Comparison of ENCODE assay signal across 34 cellular contexts in the genomic region with DNA sequence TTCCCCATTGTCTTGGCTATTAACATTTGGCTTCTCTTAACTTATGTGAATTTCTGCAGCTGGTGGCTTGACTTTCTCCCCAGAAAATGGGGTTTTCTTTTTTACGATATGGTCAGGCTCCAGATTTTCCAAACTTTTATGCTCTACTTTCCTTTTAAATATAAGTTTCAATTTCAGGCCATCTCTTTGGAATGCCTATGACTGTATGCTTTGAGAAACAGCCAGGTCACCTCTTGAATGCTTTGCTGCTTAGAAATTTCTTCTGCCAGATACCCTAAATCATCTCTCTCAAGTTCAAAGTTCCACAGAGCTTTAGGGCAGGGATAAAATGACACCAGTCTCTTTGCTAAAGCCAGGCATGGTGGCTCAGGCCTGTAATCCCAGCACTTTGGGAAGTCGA.
"Had no signal": no experiment of that assay in that cellular context is flagged by ENCODE, and none has a peak within 500 bp of the region (broad histone marks: within the 10 kb centered on the region; RNA-seq: fewer than 3 reads in every experiment).

No MANE protein-coding gene starts in this region.

- H3K36me3 ChIP-seq: adrenal gland, ascending aorta, brain microvascular endothelial cell, breast epithelium, cardiac muscle cell had no signal

- H3K4me1 ChIP-seq: adrenal gland, body of pancreas, breast epithelium had no signal

- FAIRE-seq: astrocyte, bronchial epithelial cell had no signal

- H3K9me3 ChIP-seq: adrenal gland had no signal

- ATAC-seq: activated naive CD4-positive, alpha-beta T cell treated with anti-CD3 and anti-CD28 coated beads, Interleukin-2, amount 50 U/mL, for 72 hours; activated naive CD8-positive, alpha-beta T cell treated with anti-CD3 and anti-CD28 coated beads, Interleukin-2, amount 50 U/mL, for 24 hours; activated T-cell treated with anti-CD3 and anti-CD28 coated beads, Interleukin-2, amount 50 U/mL, for 4 hours; activated T-cell treated with anti-CD3 and anti-CD28 coated beads, Interleukin-2, amount 50 U/mL, for 72 hours; activated T-helper 17 cell treated with anti-CD3 and anti-CD28 coated beads, Interleukin-2, amount 50 U/mL, for 72 hours; body of pancreas had no signal

- DNase-seq: activated effector memory CD4-positive, alpha-beta T cell treated with anti-CD3 and anti-CD28 coated beads, Interleukin-2, amount 50 U/mL, for 16 hours; activated effector memory CD4-positive, alpha-beta T cell treated with Interleukin-2 at 50 U/mL for 16 hours; activated gamma-delta T cell; activated gamma-delta T cell treated with Interleukin-2 at 50 U/mL for 16 hours; activated naive CD4-positive, alpha-beta T cell; activated naive CD4-positive, alpha-beta T cell treated with anti-CD3 and anti-CD28 coated beads for 36 hours; activated naive CD4-positive, alpha-beta T cell treated with anti-CD3 and anti-CD28 coated beads, Interleukin-2, amount 10 ng/mL, durations not matched to agents 7 days and 5 days; activated naive CD4-positive, alpha-beta T cell treated with anti-CD3 and anti-CD28 coated beads, Interleukin-2, amount 50 U/mL, for 16 hours; activated naive CD4-positive, alpha-beta T cell treated with Interleukin-2 at 50 U/mL for 16 hours; activated naive CD8-positive, alpha-beta T cell treated with anti-CD3 and anti-CD28 coated beads for 36 hours; activated naive CD8-positive, alpha-beta T cell treated with anti-CD3 and anti-CD28 coated beads, Interleukin-2, amount 10 ng/mL, durations not matched to agents 7 days and 5 days; activated naive CD8-positive, alpha-beta T cell treated with anti-CD3 and anti-CD28 coated beads, Interleukin-2, amount 50 U/mL, for 24 hours; activated T-cell treated with anti-CD3 and anti-CD28 coated beads, Interleukin-2, amount 50 U/mL, for 1 hour; activated T-cell treated with anti-CD3 and anti-CD28 coated beads, Interleukin-2, amount 50 U/mL, for 24 hours; activated T-cell treated with anti-CD3 and anti-CD28 coated beads, Interleukin-2, amount 50 U/mL, for 4 hours; activated T-cell treated with anti-CD3 and anti-CD28 coated beads, Interleukin-2, amount 50 U/mL, for 48 hours; activated T-cell treated with anti-CD3 and anti-CD28 coated beads, Interleukin-2, amount 50 U/mL, for 72 hours; adrenal gland; amniotic stem cell; amygdala; anterior cingulate cortex; aorta; body of pancreas; brain microvascular endothelial cell; caudate nucleus; central memory CD4-positive, alpha-beta T cell; cerebellar nuclear complex had no signal

- H3K27me3 ChIP-seq: adrenal gland, ascending aorta, body of pancreas, brain microvascular endothelial cell, breast epithelium, cardiac muscle cell had no signal

- H3K27ac ChIP-seq: adrenal gland, ascending aorta, body of pancreas, brain microvascular endothelial cell, breast epithelium, cardiac muscle cell had no signal

- H3K4me3 ChIP-seq: adrenal gland, ascending aorta, body of pancreas, breast epithelium, cardiac muscle cell had no signal
